In the genomic region with DNA sequence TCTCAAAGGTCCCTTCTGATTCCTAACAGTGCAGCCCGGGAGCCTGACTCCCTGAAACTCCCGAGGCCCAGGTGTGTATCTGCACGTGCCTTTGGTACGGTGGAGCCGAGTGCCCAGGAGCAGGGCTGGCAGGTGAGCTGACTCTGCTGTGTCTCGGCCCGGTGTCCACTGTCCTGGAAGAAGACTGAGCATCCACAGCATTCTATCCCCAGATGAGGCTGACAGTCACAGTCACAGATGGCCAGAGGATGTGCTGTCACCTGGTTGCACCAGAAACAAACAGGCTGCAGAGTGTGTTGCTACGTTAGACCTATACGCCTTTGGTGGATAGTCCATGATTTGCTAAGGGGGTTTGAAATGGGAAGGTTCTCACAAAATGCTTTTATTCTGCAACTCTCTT, we compare ENCODE assay signal across 17 cellular contexts. TPM values are rescaled to one million over a fixed set of nuclear protein-coding genes. Genes with fewer than 3 reads are reported as not detected.
A peak's percentile ranks its signal among the peaks of the same experiment; 100 is the strongest.
DNase-seq lines count a peak whose midpoint lies in the region; ATAC-seq, FAIRE-seq and TF ChIP-seq lines count a peak whose summit lies in the region.
"Had no signal": no experiment of that assay in that cellular context is flagged by ENCODE, and none has a peak within 500 bp of the region (broad histone marks: within the 10 kb centered on the region; RNA-seq: fewer than 3 reads in every experiment).

No MANE protein-coding gene starts in this region.

- H3K36me3 ChIP-seq in Caco-2 (ENCODE audit: control insufficient read depth, insufficient read depth, low read length) (no peaks in the 10 kb centered on the region), HCT116 (ENCODE audit: control insufficient read depth in 1 of 2, insufficient read depth in 2 of 2, low read length in 2 of 2) (no peaks in the 10 kb centered on the region), H1 (ENCODE audit: control insufficient read depth in 2 of 4, insufficient read depth in 4 of 4, low read length in 3 of 4) (no peaks in the 10 kb centered on the region), neural progenitor cell (no peaks in the 10 kb centered on the region), MM.1S (replicated peaks; ENCODE audit: insufficient read depth, low read length) (no peaks in the 10 kb centered on the region)

- no peak for TF ChIP-seq EP300 in H1 (IDR thresholded peaks at IDR 0.05; ENCODE audit: borderline replicate concordance in 1 of 2, low read depth in 2 of 2, low read length in 2 of 2)

- no peak for DNase-seq in Caco-2
- DNase-seq in HCT116 (ENCODE audit: low read depth, low spot score), result no peak
- DNase-seq in H1 (ENCODE audit: low read depth in 1 of 2, low spot score in 2 of 2), result no peak
- DNase-seq in neural progenitor cell (ENCODE audit: low spot score), result no peak
- DNase-seq in HFFc6, result no peak
- no peak for DNase-seq in activated T-cell treated with anti-CD3 and anti-CD28 coated beads, Interleukin-2, amount 50 U/mL, for 48 hours
- no peak for DNase-seq in MM.1S
- DNase-seq: GF-D8 had no signal

- no peaks in the 10 kb centered on the region for H3K4me1 ChIP-seq in Caco-2
- 0 out of 4 replicates have a peak, but pooled peaks cover 0 to 2% of the 10 kb centered on the region in 2 experiments for H3K4me1 ChIP-seq in HCT116 (ENCODE audit: control insufficient read depth in 1 of 2, insufficient read depth in 2 of 2, low read length in 2 of 2)
- H3K4me1 ChIP-seq in H1 (replicated peaks in 1 of 4; ENCODE audit: control insufficient read depth in 3 of 4, insufficient read depth in 4 of 4, low read length in 3 of 4), result peaks cover 3 to 5% (median 3%) of the 10 kb centered on the region in 4 experiments; a peak in 5 of 7 replicates
- H3K4me1 ChIP-seq in neural progenitor cell, result no peaks in the 10 kb centered on the region
- no peaks in the 10 kb centered on the region for H3K4me1 ChIP-seq in MM.1S (ENCODE audit: low read length)

- H3K4ac ChIP-seq in H1 (replicated peaks; ENCODE audit: insufficient read length, low read depth, low read length), result no peak overlapping the region

- RAD21 ChIA-PET in HCT116 (lab: Charles Lee; ENCODE audit: low non-redundant PET in 1 of 2, low total read pairs in 2 of 2, uncharacterized antibody in 2 of 2, unreplicated experiment in 2 of 2), result interaction anchor here (0.8 to 2.0 kb wide), 5 partner anchors 16 to 66 kb away, joined by 3 to 30 read pairs (median 6); no protein-coding TSS in a partner anchor

- 0 out of 2 replicates have a peak overlapping the region, but pooled peaks have one; percentile 16 for H2BK20ac ChIP-seq in H1 (ENCODE audit: low read length)

- peak overlapping the region; percentile 24; the same call in 1 of the 2 replicates for H2BK15ac ChIP-seq in H1 (ENCODE audit: low read length)

- H3K27ac ChIP-seq in HCT116 (ENCODE audit: low read depth, low read length), result no peak overlapping the region
- no peak overlapping the region for H3K27ac ChIP-seq in H1 (ENCODE audit: low read depth, low read length)
- H3K27ac ChIP-seq in neural progenitor cell, result no peak overlapping the region
- no peak overlapping the region for H3K27ac ChIP-seq in MM.1S (ENCODE audit: low read length)
- H3K27ac ChIP-seq: RWPE1 had no signal

- H2AFZ ChIP-seq in HCT116 (ENCODE audit: low read depth, low read length, poor library complexity, severe bottlenecking) (peak overlapping the region; percentile 55), H1 (ENCODE audit: low read length) (0 out of 2 replicates have a peak overlapping the region, but pooled peaks have one; percentile 4), neural progenitor cell (replicated peaks) (no peak overlapping the region), MM.1S (ENCODE audit: low read length) (no peak overlapping the region)

- peak; percentile 55 for ATAC-seq in HCT116
- no peak for ATAC-seq in HG02840 (IDR thresholded peaks at IDR 0.05; ENCODE audit: low FRiP score, unreplicated experiment)

- no peaks in the 10 kb centered on the region for H3K79me1 ChIP-seq in H1 (ENCODE audit: low read depth, low read length)

- no peak overlapping the region for H2BK5ac ChIP-seq in H1 (ENCODE audit: low read depth, low read length)

- H3K9me3 Mint-ChIP-seq in Caco-2 (ENCODE audit: unreplicated experiment) (no peaks in the 10 kb centered on the region), neural progenitor cell (no peaks in the 10 kb centered on the region), HFFc6 (no peaks in the 10 kb centered on the region)
- H3K9me3 Mint-ChIP-seq: activated CD4-positive, alpha-beta memory T cell treated with anti-CD3 and anti-CD28 coated beads, Interleukin-2, amount 10 ng/mL, durations not matched to agents 7 days and 5 days; activated T-helper 17 cell treated with anti-CD3 and anti-CD28 coated beads, Interleukin-2, amount 50 U/mL, for 72 hours had no signal

- H3K9me3 ChIP-seq in Caco-2, result no peaks in the 10 kb centered on the region
- H3K9me3 ChIP-seq in HCT116 (ENCODE audit: control insufficient read depth in 1 of 2, insufficient read depth in 1 of 2, low read depth in 1 of 2, low read length in 2 of 2), result no peaks in the 10 kb centered on the region
- H3K9me3 ChIP-seq in H1 (ENCODE audit: insufficient read depth in 2 of 2, low read depth in 1 of 2, low read length in 1 of 2), result no peaks in the 10 kb centered on the region
- no peaks in the 10 kb centered on the region for H3K9me3 ChIP-seq in neural progenitor cell (ENCODE audit: low read depth)
- no peaks in the 10 kb centered on the region for H3K9me3 ChIP-seq in MM.1S (replicated peaks; ENCODE audit: insufficient read depth, low read length)

- H3K79me2 ChIP-seq in HCT116 (ENCODE audit: insufficient read depth, low read length) (no peaks in the 10 kb centered on the region), H1 (ENCODE audit: control insufficient read depth in 1 of 2, insufficient read depth in 2 of 2, low read length in 2 of 2) (no peaks in the 10 kb centered on the region), neural progenitor cell (ENCODE audit: low read depth) (no peaks in the 10 kb centered on the region), MM.1S (ENCODE audit: low read length) (no peaks in the 10 kb centered on the region)

- POLR2A ChIA-PET in Caco-2 (lab: Charles Lee) (interaction anchor here (1.0 kb wide), 1 partner anchor 66 kb away, joined by 4 read pairs; no protein-coding TSS in a partner anchor), HCT116 (lab: Charles Lee) (interaction anchor here (0.7 to 1.7 kb wide), 2 partner anchors 28 to 66 kb away, joined by 3 to 8 read pairs; no protein-coding TSS in a partner anchor), H1 (lab: Charles Lee; ENCODE audit: partially characterized antibody) (interaction anchor here (0.7 to 2.5 kb wide), 4 partner anchors 24 to 72 kb away, joined by 3 to 12 read pairs (median 6); no protein-coding TSS in a partner anchor)

- no peak for TF ChIP-seq RAD21 in HCT116 (IDR thresholded peaks at IDR 0.05; ENCODE audit: low read depth)
- no peak for TF ChIP-seq RAD21 in H1 (IDR thresholded peaks at IDR 0.05 in 1 of 2, conservative IDR thresholded peaks at IDR 0.05 in 1 of 2; ENCODE audit: low read depth in 2 of 2, low read length in 2 of 2)

- TF ChIP-seq POLR2A in HCT116 (IDR thresholded peaks at IDR 0.05; ENCODE audit: borderline replicate concordance, extremely low read depth, insufficient read depth, insufficient read length), result no peak
- no peak for TF ChIP-seq POLR2A in H1 (IDR thresholded peaks at IDR 0.05; ENCODE audit: control extremely low read depth in 1 of 2, low read depth in 2 of 2, low read length in 2 of 2)

- H3K36me3 Mint-ChIP-seq in Caco-2 (ENCODE audit: insufficient read depth, unreplicated experiment) (no peaks in the 10 kb centered on the region), neural progenitor cell (no peaks in the 10 kb centered on the region), HFFc6 (ENCODE audit: low read depth) (no peaks in the 10 kb centered on the region)

- CTCF ChIA-PET in Caco-2 (lab: Charles Lee) (interaction anchor here (0.5 to 2.2 kb wide), 17 partner anchors 14 to 120 kb away, joined by 3 to 132 read pairs (median 5); partner anchors contain the start of gene ETV3), HCT116 (lab: Charles Lee) (interaction anchor here (0.6 to 2.5 kb wide), 28 partner anchors 9 to 1031 kb away, joined by 3 to 140 read pairs (median 4); partner anchors contain the start of gene ETV3L), H1 (lab: Charles Lee; ENCODE audit: partially characterized antibody) (interaction anchor here (0.5 to 7.7 kb wide), 43 partner anchors 9 to 221 kb away, joined by 3 to 218 read pairs (median 4); partner anchors contain the start of genes ETV3 and ETV3L)

- intact Hi-C loops in Caco-2 (cut with micrococcal nuclease; ENCODE audit: unreplicated experiment) (loop anchor here (1.0 to 2.0 kb wide), 2 partner anchors 45 to 67 kb away; no protein-coding TSS in a partner anchor), HCT116 (cut with micrococcal nuclease) (loop anchor here (1.0 to 10.0 kb wide), 3 partner anchors 48 to 395 kb away; partner anchors contain the start of gene ETV3)

- FAIRE-seq in H1 (lab: Jason Lieb, UNC), result no peak

- H3F3A ChIP-seq in neural progenitor cell (ENCODE audit: low read depth), result no peaks in the 10 kb centered on the region
- no peaks in the 10 kb centered on the region for H3F3A ChIP-seq in MM.1S (ENCODE audit: insufficient read depth, low read length)

- H4K5ac ChIP-seq in H1 (ENCODE audit: insufficient read length, low read depth, low read length), result no peak overlapping the region

- 0 out of 2 replicates have a peak overlapping the region, but pooled peaks have one; percentile 13 for H2BK12ac ChIP-seq in H1 (ENCODE audit: low read depth, low read length)

- H4K20me1 ChIP-seq in HCT116 (ENCODE audit: insufficient read depth) (no peaks in the 10 kb centered on the region), H1 (replicated peaks in 1 of 2; ENCODE audit: control insufficient read depth in 1 of 2, insufficient read depth in 2 of 2, low read length in 2 of 2) (no peaks in the 10 kb centered on the region), neural progenitor cell (ENCODE audit: low read depth) (no peaks in the 10 kb centered on the region), MM.1S (ENCODE audit: insufficient read depth, low read length) (no peaks in the 10 kb centered on the region)

- no peak overlapping the region for H4K8ac ChIP-seq in H1 (ENCODE audit: extremely low read depth, insufficient read depth, low read length)

- H3K4me3 ChIP-seq in Caco-2 (ENCODE audit: low read depth, low read length), result no peak overlapping the region
- no peak overlapping the region for H3K4me3 ChIP-seq in HCT116 (replicated peaks in 1 of 2; ENCODE audit: low read depth in 1 of 2, low read length in 2 of 2)
- H3K4me3 ChIP-seq in H1 (ENCODE audit: extremely low read depth in 1 of 4, insufficient read depth in 2 of 4, low read depth in 3 of 4, low read length in 4 of 4), result no peak overlapping the region
- no peak overlapping the region for H3K4me3 ChIP-seq in neural progenitor cell
- H3K4me3 ChIP-seq in MM.1S (ENCODE audit: low read length), result no peak overlapping the region

- H3K18ac ChIP-seq in H1 (ENCODE audit: extremely low read depth, low read length), result no peak overlapping the region

- no peaks in the 10 kb centered on the region for H3K9me2 ChIP-seq in HCT116 (ENCODE audit: insufficient read depth)
- no peaks in the 10 kb centered on the region for H3K9me2 ChIP-seq in MM.1S (replicated peaks; ENCODE audit: insufficient read depth, low read length)

- no peak overlapping the region for H3K4me2 ChIP-seq in HCT116 (ENCODE audit: low read length)
- H3K4me2 ChIP-seq in H1 (ENCODE audit: insufficient read depth in 1 of 2, low read depth in 2 of 2, low read length in 2 of 2), result no peak overlapping the region
- no peak overlapping the region for H3K4me2 ChIP-seq in neural progenitor cell
- no peak overlapping the region for H3K4me2 ChIP-seq in MM.1S (ENCODE audit: low read depth, low read length)

- H3K9ac ChIP-seq in HCT116 (ENCODE audit: low read length) (no peak overlapping the region), H1 (replicated peaks in 1 of 4; ENCODE audit: extremely low read depth in 1 of 4, low read depth in 3 of 4, low read length in 3 of 4) (no peak overlapping the region; a peak in 1 of 7 replicates), neural progenitor cell (no peak overlapping the region), MM.1S (ENCODE audit: low read length) (no peak overlapping the region)

- H3K27me3 ChIP-seq in Caco-2 (replicated peaks; ENCODE audit: control insufficient read depth, insufficient read depth, low read length) (no peaks in the 10 kb centered on the region), HCT116 (ENCODE audit: insufficient read depth, low read length) (no peaks in the 10 kb centered on the region), H1 (replicated peaks in 1 of 4; ENCODE audit: control insufficient read depth in 3 of 4, extremely low read depth in 1 of 4, insufficient read depth in 3 of 4, low read length in 3 of 4) (no peaks in the 10 kb centered on the region; a peak in 2 of 7 replicates), neural progenitor cell (no peaks in the 10 kb centered on the region), MM.1S (replicated peaks; ENCODE audit: insufficient read depth, low read length) (no peaks in the 10 kb centered on the region)

- no peak overlapping the region for H4K91ac ChIP-seq in H1 (replicated peaks; ENCODE audit: insufficient read length, low read length)

- BruUV-seq in Caco-2 (replicated peaks; lab: Mats Ljungman, UMichigan), result no TSS peak
- no TSS peak for BruUV-seq in HCT116 (replicated peaks; lab: Mats Ljungman, UMichigan)

- H2BK120ac ChIP-seq in H1 (replicated peaks; ENCODE audit: low read depth, low read length), result no peak overlapping the region

- TF ChIP-seq CTCF in Caco-2 (IDR thresholded peaks at IDR 0.05; ENCODE audit: insufficient read depth in 1 of 2, low read depth in 1 of 2, low read length in 1 of 2, severe bottlenecking in 1 of 2, unreplicated experiment in 1 of 2) (no peak), HCT116 (IDR thresholded peaks at IDR 0.05 in 2 of 3, conservative IDR thresholded peaks at IDR 0.05 in 1 of 3; ENCODE audit: borderline replicate concordance in 1 of 3, insufficient read depth in 1 of 3, low read depth in 2 of 3, low read length in 2 of 3) (no peak), H1 (IDR thresholded peaks at IDR 0.05; ENCODE audit: control extremely low read depth in 1 of 3, insufficient read depth in 1 of 3, low read depth in 1 of 3, low read length in 3 of 3) (no peak), neural progenitor cell (IDR thresholded peaks at IDR 0.05) (no peak), HFFc6 (IDR thresholded peaks at IDR 0.05) (no peak), MM.1S (IDR thresholded peaks at IDR 0.05; ENCODE audit: low read length) (no peak)

- H3K4me3 Mint-ChIP-seq in Caco-2 (ENCODE audit: unreplicated experiment) (no peak overlapping the region), neural progenitor cell (no peak overlapping the region), HFFc6 (no peak overlapping the region)
- H3K4me3 Mint-ChIP-seq: activated CD4-positive, alpha-beta memory T cell treated with anti-CD3 and anti-CD28 coated beads, Interleukin-2, amount 10 ng/mL, durations not matched to agents 7 days and 5 days; activated T-helper 17 cell treated with anti-CD3 and anti-CD28 coated beads, Interleukin-2, amount 50 U/mL, for 72 hours had no signal

- H3K27me3 Mint-ChIP-seq in Caco-2 (ENCODE audit: insufficient read depth, unreplicated experiment) (no peaks in the 10 kb centered on the region), neural progenitor cell (ENCODE audit: insufficient read depth, low read depth) (peaks cover 6% of the 10 kb centered on the region), HFFc6 (ENCODE audit: insufficient read depth) (peaks cover 11% of the 10 kb centered on the region)
- H3K27me3 Mint-ChIP-seq: activated T-helper 17 cell treated with anti-CD3 and anti-CD28 coated beads, Interleukin-2, amount 50 U/mL, for 72 hours had no signal

- H2AK5ac ChIP-seq in H1 (ENCODE audit: low read depth, low read length), result no peak overlapping the region

- H3K4me1 Mint-ChIP-seq in Caco-2 (ENCODE audit: low read depth, unreplicated experiment) (no peaks in the 10 kb centered on the region), neural progenitor cell (peaks cover 17% of the 10 kb centered on the region), HFFc6 (ENCODE audit: low read depth) (peaks cover 8% of the 10 kb centered on the region)
- H3K4me1 Mint-ChIP-seq: activated CD4-positive, alpha-beta memory T cell treated with anti-CD3 and anti-CD28 coated beads, Interleukin-2, amount 10 ng/mL, durations not matched to agents 7 days and 5 days; activated T-helper 17 cell treated with anti-CD3 and anti-CD28 coated beads, Interleukin-2, amount 50 U/mL, for 72 hours had no signal

- H3K23me2 ChIP-seq in H1 (ENCODE audit: low read depth, low read length), result no peaks in the 10 kb centered on the region

- no peak overlapping the region for H3K23ac ChIP-seq in H1 (ENCODE audit: insufficient read length)

- WGBS in H1 (ENCODE audit: extremely low coverage in 1 of 2, insufficient coverage in 1 of 2, insufficient read length in 1 of 2, insufficient replicate concordance in 2 of 2, low coverage in 1 of 2, low lambda C conversion rate in 2 of 2, missing lambda C conversion rate in 1 of 2), 2 experiments, result 88% methylated on average over 9 of the region's 9 CpGs; no CpG with 5 or more reads in 1 of the 2 experiments

- no peak overlapping the region for H3K14ac ChIP-seq in H1 (ENCODE audit: insufficient read length)

- no peak overlapping the region for H3K56ac ChIP-seq in H1 (replicated peaks; ENCODE audit: insufficient read length, low read depth, low read length)

- H3K27ac Mint-ChIP-seq in Caco-2 (ENCODE audit: unreplicated experiment) (peak overlapping the region; percentile 22), neural progenitor cell (peak overlapping the region; percentile 33), HFFc6 (no peak overlapping the region)
- H3K27ac Mint-ChIP-seq: activated CD4-positive, alpha-beta memory T cell treated with anti-CD3 and anti-CD28 coated beads, Interleukin-2, amount 10 ng/mL, durations not matched to agents 7 days and 5 days; activated T-helper 17 cell treated with anti-CD3 and anti-CD28 coated beads, Interleukin-2, amount 50 U/mL, for 72 hours had no signal

RNA-seq across cellular contexts. Expression of gene ETV3L, which starts 9.8 kb away (rescaled TPM):
- not detected in 2 replicates for total RNA-seq in Caco-2 (2022)
- not detected for total RNA-seq in HCT116 (2021; ENCODE audit: unreplicated experiment)
- not detected in 2 replicates for polyA plus RNA-seq in HCT116 (2012)
- total RNA-seq in H1 (2021; fragmentation: NEBNext Ultra II Directional; extraction: Animal tissue kit (Norgen Biotek cat#: 25700)), result 0.17 and 0.25 TPM in 2 replicates
- polyA plus RNA-seq in H1 (2011; rRNA removed), result 0.26 and 0.28 TPM in 2 replicates
- polyA plus RNA-seq in H1 (2011; cell fraction: cytosol; rRNA removed), result 0.36 TPM
- 0.29 TPM for polyA plus RNA-seq in H1 (2011; cell fraction: nucleus; rRNA removed)
- polyA plus RNA-seq in H1 (2012, experiment 1 of 2), result 0.24 to 0.37 TPM (median 0.31 TPM) in 3 of 4 replicates, not detected in the other
- 0.08 TPM for polyA plus RNA-seq in H1 (2012, experiment 2 of 2)
- polyA plus RNA-seq in H1 (2013, experiment 1 of 2), result 0.12 TPM
- 0.13 TPM for polyA plus RNA-seq in H1 (2013, experiment 2 of 2)
- 0.22 and 0.27 TPM in 2 replicates for polyA minus RNA-seq in H1 (2011; rRNA and poly(A)+ RNA removed)
- polyA minus RNA-seq in H1 (2011; cell fraction: cytosol; rRNA and poly(A)+ RNA removed), result not detected
- polyA minus RNA-seq in H1 (2011; cell fraction: nucleus; rRNA and poly(A)+ RNA removed), result not detected
- 0.25 TPM in 1 of 2 replicates, not detected in the other for total RNA-seq in neural progenitor cell (ENCODE audit: low replicate concordance)
- not detected for total RNA-seq in HFFc6 (2021; fragmentation: NEBNext Ultra II Directional; extraction: Animal tissue kit (Norgen Biotek cat#: 25700))
- total RNA-seq: activated CD4-positive, alpha-beta memory T cell treated with anti-CD3 and anti-CD28 coated beads, Interleukin-2, amount 10 ng/mL, durations not matched to agents 7 days and 5 days; Calu3; esophagus mucosa; HT-29; omental fat pad had no signal
- polyA plus RNA-seq: adipose tissue had no signal

RNA-seq across cellular contexts. Expression of gene ARHGEF11, which starts 44.2 kb away (rescaled TPM):
- total RNA-seq in Caco-2 (2022), result 45.5 and 47.3 TPM in 2 replicates
- 28.9 TPM for total RNA-seq in HCT116 (2021; ENCODE audit: unreplicated experiment)
- 15.5 and 16.7 TPM in 2 replicates for polyA plus RNA-seq in HCT116 (2012)
- 32.4 and 33.1 TPM in 2 replicates for total RNA-seq in H1 (2021; fragmentation: NEBNext Ultra II Directional; extraction: Animal tissue kit (Norgen Biotek cat#: 25700))
- polyA plus RNA-seq in H1 (2011; rRNA removed), result 19.9 and 23.1 TPM in 2 replicates
- polyA plus RNA-seq in H1 (2011; cell fraction: cytosol; rRNA removed), result 17.8 TPM
- 85.7 TPM for polyA plus RNA-seq in H1 (2011; cell fraction: nucleus; rRNA removed)
- polyA plus RNA-seq in H1 (2012, experiment 1 of 2), result 20.6 to 25.7 TPM (median 23.4 TPM) in 4 replicates
- polyA plus RNA-seq in H1 (2012, experiment 2 of 2), result 9.4 TPM
- polyA plus RNA-seq in H1 (2013, experiment 1 of 2), result 12.1 TPM
- 10.9 TPM for polyA plus RNA-seq in H1 (2013, experiment 2 of 2)
- polyA minus RNA-seq in H1 (2011; rRNA and poly(A)+ RNA removed), result 33.6 and 49.1 TPM in 2 replicates
- polyA minus RNA-seq in H1 (2011; cell fraction: cytosol; rRNA and poly(A)+ RNA removed), result 20.3 TPM
- polyA minus RNA-seq in H1 (2011; cell fraction: nucleus; rRNA and poly(A)+ RNA removed), result 55.4 TPM
- 31.9 and 33.8 TPM in 2 replicates for total RNA-seq in neural progenitor cell (ENCODE audit: low replicate concordance)
- total RNA-seq in HFFc6 (2021; fragmentation: NEBNext Ultra II Directional; extraction: Animal tissue kit (Norgen Biotek cat#: 25700)), result 10 to 100 TPM; 21.3 to 24.8 (median 22.4) TPM

RNA-seq across cellular contexts. Expression of gene ETV3, which starts 48.4 kb away (rescaled TPM):
- total RNA-seq in Caco-2 (2022) (25.8 and 27.5 TPM in 2 replicates), HCT116 (2021; ENCODE audit: unreplicated experiment) (21.2 TPM), neural progenitor cell (ENCODE audit: low replicate concordance) (13.7 and 19.5 TPM in 2 replicates)
- polyA plus RNA-seq in HCT116 (2012), result 10.0 and 11.0 TPM in 2 replicates
- total RNA-seq in H1 (2021; fragmentation: NEBNext Ultra II Directional; extraction: Animal tissue kit (Norgen Biotek cat#: 25700)), result 23.8 and 26.6 TPM in 2 replicates
- 6.0 and 7.0 TPM in 2 replicates for polyA plus RNA-seq in H1 (2011; rRNA removed)
- 7.6 TPM for polyA plus RNA-seq in H1 (2011; cell fraction: cytosol; rRNA removed)
- polyA plus RNA-seq in H1 (2011; cell fraction: nucleus; rRNA removed), result 6.8 TPM
- polyA plus RNA-seq in H1 (2012, experiment 1 of 2), result 8.9 to 12.0 TPM (median 9.7 TPM) in 4 replicates
- 1.0 TPM for polyA plus RNA-seq in H1 (2012, experiment 2 of 2)
- 6.9 TPM for polyA plus RNA-seq in H1 (2013, experiment 1 of 2)
- 6.3 TPM for polyA plus RNA-seq in H1 (2013, experiment 2 of 2)
- polyA minus RNA-seq in H1 (2011; rRNA and poly(A)+ RNA removed), result 24.8 and 27.2 TPM in 2 replicates
- polyA minus RNA-seq in H1 (2011; cell fraction: cytosol; rRNA and poly(A)+ RNA removed), result 14.2 TPM
- 19.3 TPM for polyA minus RNA-seq in H1 (2011; cell fraction: nucleus; rRNA and poly(A)+ RNA removed)
- total RNA-seq in HFFc6 (2021; fragmentation: NEBNext Ultra II Directional; extraction: Animal tissue kit (Norgen Biotek cat#: 25700)), result 10 to 100 TPM; 20.0 to 22.9 (median 21.0) TPM

Comparison
In these comparisons a context has a peak if more than half of its experiments do, and no peak if none do; other contexts are left out.
1. H2AFZ ChIP-seq: peak in HCT116 (single experiment) and H1 (single experiment); none in neural progenitor cell (single experiment) and MM.1S (single experiment).